Comparison of ENCODE assay signal across 1 cellular context in the genomic region with DNA sequence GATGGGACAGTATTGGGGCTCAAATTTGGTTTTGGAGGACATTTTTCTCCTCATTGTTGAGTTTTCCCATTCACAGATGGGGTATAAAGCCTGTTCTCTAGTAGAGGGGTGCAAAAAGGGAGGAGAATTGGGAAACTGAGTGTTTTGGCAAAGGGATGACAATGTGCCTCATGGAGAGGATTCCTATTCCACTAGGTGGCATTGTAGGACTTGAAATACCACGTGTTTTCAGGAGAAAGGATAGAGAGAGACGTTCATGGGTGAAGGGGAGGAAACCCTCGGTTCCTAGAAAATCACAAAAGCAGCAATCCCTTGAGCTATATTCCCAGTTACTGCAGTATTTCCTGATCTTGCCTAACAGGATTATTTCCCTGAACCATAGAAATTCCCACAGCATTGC.
TF ChIP-seq lines count a peak whose summit lies in the region.

No MANE protein-coding gene starts in this region.

TF ChIP-seq in SK-N-SH treated with all-trans-retinoic acid at 6 μM for 48 hours, 23 proteins besides CTCF, POLR2A, EP300 and RAD21 (continued from another document):
- TF ChIP-seq, protein P1, sequence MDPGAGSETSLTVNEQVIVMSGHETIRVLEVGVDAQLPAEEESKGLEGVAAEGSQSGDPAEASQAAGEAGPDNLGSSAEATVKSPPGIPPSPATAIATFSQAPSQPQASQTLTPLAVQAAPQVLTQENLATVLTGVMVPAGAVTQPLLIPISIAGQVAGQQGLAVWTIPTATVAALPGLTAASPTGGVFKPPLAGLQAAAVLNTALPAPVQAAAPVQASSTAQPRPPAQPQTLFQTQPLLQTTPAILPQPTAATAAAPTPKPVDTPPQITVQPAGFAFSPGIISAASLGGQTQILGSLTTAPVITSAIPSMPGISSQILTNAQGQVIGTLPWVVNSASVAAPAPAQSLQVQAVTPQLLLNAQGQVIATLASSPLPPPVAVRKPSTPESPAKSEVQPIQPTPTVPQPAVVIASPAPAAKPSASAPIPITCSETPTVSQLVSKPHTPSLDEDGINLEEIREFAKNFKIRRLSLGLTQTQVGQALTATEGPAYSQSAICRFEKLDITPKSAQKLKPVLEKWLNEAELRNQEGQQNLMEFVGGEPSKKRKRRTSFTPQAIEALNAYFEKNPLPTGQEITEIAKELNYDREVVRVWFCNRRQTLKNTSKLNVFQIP (CRISPR knock-in tag; IDR thresholded peaks at IDR 0.05; ENCODE audit: borderline replicate concordance, low read depth): no peak
